ENCODE assay signal across 14 cellular contexts in the genomic region with DNA sequence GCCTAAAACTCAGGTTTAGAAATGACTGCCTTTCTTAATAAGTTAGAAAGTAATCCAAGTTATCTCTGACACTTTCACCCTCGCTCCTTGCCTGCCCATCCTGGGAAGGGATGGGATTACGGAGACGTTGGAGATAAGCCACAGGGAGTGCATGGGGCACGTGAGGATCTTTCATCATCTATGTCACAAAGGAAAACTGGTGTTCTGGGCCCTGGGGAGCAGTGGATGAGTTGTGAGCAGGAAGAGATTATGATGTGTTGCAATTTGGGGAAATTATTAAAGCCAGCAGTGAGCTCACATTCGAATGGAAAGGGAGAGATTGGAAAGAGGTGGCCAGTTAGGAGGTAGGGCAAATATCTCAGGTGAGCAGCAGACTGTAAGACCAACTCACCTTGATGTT. TPM values are rescaled to one million over a fixed set of nuclear protein-coding genes. Genes with fewer than 3 reads are reported as not detected.
A peak's percentile ranks its signal among the peaks of the same experiment; 100 is the strongest.
DNase-seq lines count a peak whose midpoint lies in the region; ATAC-seq and TF ChIP-seq lines count a peak whose summit lies in the region.
"Had no signal": no experiment of that assay in that cellular context is flagged by ENCODE, and none has a peak within 500 bp of the region (broad histone marks: within the 10 kb centered on the region; RNA-seq: fewer than 3 reads in every experiment).

No MANE protein-coding gene starts in this region.

- CTCF ChIA-PET in MCF 10A (lab: Yijun Ruan, JAX) = interaction anchor here (0.6 to 1.2 kb wide), 2 partner anchors 8 to 160 kb away, joined by 3 read pairs; no protein-coding TSS in a partner anchor

- H3K27me3 ChIP-seq in BLaER1 treated with 17β-estradiol and CSF1 and Interleukin-3, amounts not matched to agents 10 nM and 100 nM = no peaks in the 10 kb centered on the region
- no peaks in the 10 kb centered on the region for H3K27me3 ChIP-seq in parathyroid adenoma (ENCODE audit: control insufficient read depth, insufficient read depth, low read length)
- H3K27me3 ChIP-seq: pancreas had no signal

- H3K79me2 ChIP-seq in parathyroid adenoma = peaks cover 5% of the 10 kb centered on the region

- ATAC-seq in Right ventricle myocardium superior (ENCODE audit: poor library complexity) = peak; percentile 23
- no peak for ATAC-seq in GM21737 (IDR thresholded peaks at IDR 0.05; ENCODE audit: unreplicated experiment)
- no peak for ATAC-seq in HG02610 (IDR thresholded peaks at IDR 0.05; ENCODE audit: unreplicated experiment)

- no peaks in the 10 kb centered on the region for H3K9me3 ChIP-seq in BLaER1 treated with 17β-estradiol and CSF1 and Interleukin-3, amounts not matched to agents 10 nM and 100 nM (replicated peaks in 1 of 11)
- no peaks in the 10 kb centered on the region for H3K9me3 ChIP-seq in parathyroid adenoma (ENCODE audit: control insufficient read depth, low read length)
- H3K9me3 ChIP-seq: pancreas had no signal

- peaks cover 55 to 81% (median 67%) of the 10 kb centered on the region in 10 experiments for H3K4me1 ChIP-seq in BLaER1 treated with 17β-estradiol and CSF1 and Interleukin-3, amounts not matched to agents 10 nM and 100 nM
- H3K4me1 ChIP-seq in parathyroid adenoma = peaks cover 21% of the 10 kb centered on the region
- H3K4me1 ChIP-seq: pancreas had no signal

- no peaks in the 10 kb centered on the region for H3K27me3 Mint-ChIP-seq in MCF 10A (ENCODE audit: insufficient read depth, unreplicated experiment)

- no peak overlapping the region for H3K4me3 Mint-ChIP-seq in MCF 10A (ENCODE audit: unreplicated experiment)
- H3K4me3 Mint-ChIP-seq: stimulated activated effector memory CD8-positive, alpha-beta T cell treated with anti-CD3 and anti-CD28 coated beads, Interleukin-12 subunit alpha, Interleukin-12 subunit beta, amount 100 ng/mL, for 72 hours had no signal

- H3K9me3 Mint-ChIP-seq in MCF 10A (ENCODE audit: unreplicated experiment) = no peaks in the 10 kb centered on the region
- H3K9me3 Mint-ChIP-seq: activated naive CD4-positive, alpha-beta T cell treated with anti-CD3 and anti-CD28 coated beads, Interleukin-2, amount 50 U/mL, for 72 hours; stimulated activated effector memory CD8-positive, alpha-beta T cell treated with anti-CD3 and anti-CD28 coated beads, Interleukin-12 subunit alpha, Interleukin-12 subunit beta, amount 100 ng/mL, for 72 hours had no signal

- no peaks in the 10 kb centered on the region for H3K36me3 Mint-ChIP-seq in MCF 10A (ENCODE audit: insufficient read depth, unreplicated experiment)
- H3K36me3 Mint-ChIP-seq: activated naive CD4-positive, alpha-beta T cell treated with anti-CD3 and anti-CD28 coated beads, Interleukin-2, amount 50 U/mL, for 72 hours; stimulated activated effector memory CD8-positive, alpha-beta T cell treated with anti-CD3 and anti-CD28 coated beads, Interleukin-12 subunit alpha, Interleukin-12 subunit beta, amount 100 ng/mL, for 72 hours had no signal

- H3K27ac Mint-ChIP-seq in MCF 10A (ENCODE audit: low read depth, unreplicated experiment) = no peak overlapping the region
- H3K27ac Mint-ChIP-seq: activated naive CD4-positive, alpha-beta T cell treated with anti-CD3 and anti-CD28 coated beads, Interleukin-2, amount 50 U/mL, for 72 hours had no signal

- TF ChIP-seq CTCF in MCF 10A (IDR thresholded peaks at IDR 0.05; ENCODE audit: unreplicated experiment) = no peak
- no peak for TF ChIP-seq CTCF in parathyroid adenoma (IDR thresholded peaks at IDR 0.05)

- no peaks in the 10 kb centered on the region for H3K36me3 ChIP-seq in BLaER1 treated with 17β-estradiol and CSF1 and Interleukin-3, amounts not matched to agents 10 nM and 100 nM
- no peaks in the 10 kb centered on the region for H3K36me3 ChIP-seq in parathyroid adenoma (ENCODE audit: control insufficient read depth, insufficient read depth, low read length)
- H3K36me3 ChIP-seq: pancreas had no signal

- H2AFZ ChIP-seq in parathyroid adenoma = peak overlapping the region; percentile 21

- no peaks in the 10 kb centered on the region for H4K20me1 ChIP-seq in BLaER1 treated with 17β-estradiol and CSF1 and Interleukin-3, amounts not matched to agents 10 nM and 100 nM

- BruUV-seq in MCF 10A (replicated peaks; lab: Mats Ljungman, UMichigan) = no TSS peak

- DNase-seq in MCF 10A (ENCODE audit: unreplicated experiment) (peak; percentile 45), Right ventricle myocardium superior (peak; percentile 52), NCI-H748 (lab: John Stamatoyannopoulos, UW; ENCODE audit: unreplicated experiment) (no peak)
- no peak for DNase-seq in activated CD4-positive, alpha-beta T cell treated with anti-CD3 and anti-CD28 coated beads, Interleukin-2, amount 50 U/mL, for 1 hour
- DNase-seq: NCI-H1092 treated with DMSO at 0.1 percent for 48 hours, NCI-H524 treated with DMSO at 0.1 percent for 48 hours, pancreas had no signal

- peaks cover 13% of the 10 kb centered on the region for H3K4me1 Mint-ChIP-seq in MCF 10A (ENCODE audit: insufficient read depth, unreplicated experiment)
- H3K4me1 Mint-ChIP-seq: stimulated activated effector memory CD8-positive, alpha-beta T cell treated with anti-CD3 and anti-CD28 coated beads, Interleukin-12 subunit alpha, Interleukin-12 subunit beta, amount 100 ng/mL, for 72 hours had no signal

- intact Hi-C loops in MCF 10A (cut with micrococcal nuclease) (no loop called here), Right ventricle myocardium superior (cut with DNase I) (no loop called here)

- H3K4me3 ChIP-seq in BLaER1 treated with 17β-estradiol and CSF1 and Interleukin-3, amounts not matched to agents 10 nM and 100 nM = peak overlapping the region in 9 of 10 experiments; percentile 7 to 42 (median 23); a peak in 9 of 20 replicates
- no peak overlapping the region for H3K4me3 ChIP-seq in parathyroid adenoma (ENCODE audit: low read depth, low read length)
- H3K4me3 ChIP-seq: pancreas had no signal

- H3K4me2 ChIP-seq in BLaER1 treated with 17β-estradiol and CSF1 and Interleukin-3, amounts not matched to agents 10 nM and 100 nM = peak overlapping the region; percentile 80 to 97 (median 89)
- no peak overlapping the region for H3K4me2 ChIP-seq in parathyroid adenoma (ENCODE audit: low read length)

- H3K27ac ChIP-seq in BLaER1 treated with 17β-estradiol and CSF1 and Interleukin-3, amounts not matched to agents 10 nM and 100 nM = peak overlapping the region; percentile 57 to 90 (median 80); a peak in 21 of 22 replicates
- peak overlapping the region; percentile 63 for H3K27ac ChIP-seq in parathyroid adenoma
- H3K27ac ChIP-seq: C4-2B, pancreas had no signal

- POLR2A ChIA-PET in MCF 10A (lab: Yijun Ruan, JAX) = interaction anchor here (0.6 to 2.1 kb wide), 2 partner anchors 11 to 855 kb away, joined by 3 to 5 read pairs; no protein-coding TSS in a partner anchor

- H3K9ac ChIP-seq in BLaER1 treated with 17β-estradiol and CSF1 and Interleukin-3, amounts not matched to agents 10 nM and 100 nM = peak overlapping the region; percentile 33 to 75 (median 63)
- no peak overlapping the region for H3K9ac ChIP-seq in parathyroid adenoma

RNA-seq across cellular contexts. Expression of a gene that starts 12.8 kb away (rescaled TPM):
- 4.8 TPM in 2 replicates for total RNA-seq in MCF 10A (2022)
- total RNA-seq in Right ventricle myocardium superior = 42.2 TPM

Comparison
In these comparisons a context has a peak if more than half of its experiments do, and no peak if none do; other contexts are left out.
1. DNase-seq: peak in MCF 10A (single experiment) and Right ventricle myocardium superior (single experiment); none in activated CD4-positive, alpha-beta T cell treated with anti-CD3 and anti-CD28 coated beads, Interleukin-2, amount 50 U/mL, for 1 hour (single experiment) and NCI-H748 (single experiment).